Comparison of ENCODE assay signal across 25 cellular contexts in the genomic region with DNA sequence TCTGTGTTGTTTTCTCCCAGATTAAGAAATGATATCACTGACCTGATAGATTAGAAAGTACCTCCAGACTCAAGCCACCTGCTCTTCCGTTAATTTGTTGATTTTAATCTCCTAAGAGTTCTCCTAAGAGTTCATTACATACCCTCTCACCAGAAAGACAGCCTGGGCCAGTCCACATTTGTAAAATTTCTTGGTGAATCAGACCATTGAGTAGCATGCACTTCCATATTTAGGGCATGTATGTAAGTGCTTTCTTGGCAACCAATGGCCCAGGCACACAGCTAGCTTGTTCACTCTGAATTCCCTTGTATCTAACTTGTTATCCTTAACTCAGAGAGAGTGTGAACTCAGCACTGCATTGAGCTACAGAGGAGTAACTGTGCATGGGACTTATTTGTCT.
"Had no signal": no experiment of that assay in that cellular context is flagged by ENCODE, and none has a peak within 500 bp of the region (broad histone marks: within the 10 kb centered on the region; RNA-seq: fewer than 3 reads in every experiment).

No MANE protein-coding gene starts in this region.

- H3K27me3 ChIP-seq: ovary, right atrium auricular region, right lobe of liver, stomach, testis, thyroid gland, transverse colon, uterus had no signal

- H3K4me1 ChIP-seq: left ventricle myocardium inferior, testis, uterus had no signal

- H3K36me3 ChIP-seq: left ventricle myocardium inferior, ovary, right atrium auricular region, right lobe of liver, thyroid gland, transverse colon, uterus had no signal

- H3K4me3 ChIP-seq: left ventricle myocardium inferior, lung, mucosa of descending colon, ovary, right atrium auricular region, right lobe of liver, skin epidermis, stomach, testis, thyroid gland, transverse colon, uterus had no signal

- H3K27ac ChIP-seq: left ventricle myocardium inferior, ovary, right atrium auricular region, skin epidermis, stomach, testis, thyroid gland, transverse colon, uterus had no signal

- DNase-seq: hypothalamus; immature natural killer cell; kidney; left colon; left ventricle myocardium inferior; midbrain; mucosa of descending colon; naive thymus-derived CD4-positive, alpha-beta T cell; ovary; right lobe of liver; stimulated activated CD4-positive, alpha-beta T cell treated with anti-CD3 and anti-CD28 coated beads, Interleukin-12 subunit alpha, Interleukin-12 subunit beta, amount 100 ng/mL, for 4 hours; stimulated activated CD4-positive, alpha-beta T cell treated with anti-CD3 and anti-CD28 coated beads, Interleukin-15, amount 100 ng/mL, for 24 hours; stimulated activated CD4-positive, alpha-beta T cell treated with anti-CD3 and anti-CD28 coated beads, Interleukin-2, amount 100 ng/mL, for 24 hours; stimulated activated CD4-positive, alpha-beta T cell treated with anti-CD3 and anti-CD28 coated beads, Interleukin-4, amount 100 ng/mL, for 1 hour; stimulated activated naive B cell treated with anti-CD40 and anti-IgM and Interleukin-4, amounts not matched to agents 10 μg/mL and 1 μg/mL and 100 μg/mL, for 72 hours; stimulated activated naive CD8-positive, alpha-beta T cell treated with anti-CD3 and anti-CD28 coated beads, Interleukin-15, Interleukin-2, amounts not matched to agents 100 U/mL and 50 U/mL, for 24 hours; stomach; testis; thyroid gland; transverse colon; uterus had no signal

- ATAC-seq: left colon; mucosa of descending colon; naive thymus-derived CD4-positive, alpha-beta T cell; natural killer cell treated with Interleukin-12 subunit alpha and Interleukin-12 subunit beta and Interleukin-15 and Interleukin-18, amount 100 ng/mL, for 72 hours; right lobe of liver; stimulated activated naive B cell treated with anti-CD40 and anti-IgM and Interleukin-4, amounts not matched to agents 10 μg/mL and 1 μg/mL and 100 μg/mL, for 72 hours; stimulated activated naive CD8-positive, alpha-beta T cell treated with anti-CD3 and anti-CD28 coated beads, Interleukin-15, Interleukin-2, amounts not matched to agents 100 U/mL and 50 U/mL, for 24 hours had no signal

- H3K9me3 ChIP-seq: left ventricle myocardium inferior, mucosa of descending colon, ovary, right atrium auricular region, right lobe of liver, stomach, testis, thyroid gland, transverse colon, uterus had no signal
